11 cellular contexts compared by ENCODE assay signal in the genomic region with DNA sequence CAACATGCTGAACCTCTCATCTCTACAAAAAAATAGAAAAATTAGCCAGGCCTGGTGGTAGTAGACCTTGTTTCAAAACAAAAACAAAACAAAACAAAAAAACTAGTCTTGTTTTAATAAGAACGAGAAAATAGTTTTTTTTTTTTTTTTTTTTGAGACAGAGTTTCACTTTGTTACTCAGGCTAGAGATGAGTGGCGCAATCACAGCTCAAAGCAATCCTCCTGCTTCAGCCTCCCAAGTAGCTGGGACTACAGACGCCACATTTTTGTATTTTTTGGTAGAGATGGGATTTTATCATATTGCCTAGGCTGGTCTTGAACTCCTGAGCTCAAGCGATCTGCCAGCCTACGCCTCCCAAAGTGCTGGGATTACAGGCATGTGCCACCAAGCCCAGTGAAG.
"Had no signal": no experiment of that assay in that cellular context is flagged by ENCODE, and none has a peak within 500 bp of the region (broad histone marks: within the 10 kb centered on the region; RNA-seq: fewer than 3 reads in every experiment).

No MANE protein-coding gene starts in this region.

- H3K27me3 Mint-ChIP-seq: effector memory CD8-positive, alpha-beta T cell; stimulated activated naive B cell treated with anti-CD40 and anti-IgM and Interleukin-4, amounts not matched to agents 10 μg/mL and 1 μg/mL and 100 μg/mL, for 72 hours had no signal

- H3K4me3 ChIP-seq: adrenal gland, lower lobe of right lung, upper lobe of left lung had no signal

- H3K27ac Mint-ChIP-seq: activated T-helper 2 cell treated with anti-CD3 and anti-CD28 coated beads, Interferon-gamma antibody, Interleukin-2, Interleukin-4, amounts not matched to agents 10 μg/mL and 5 μg/mL and 100 μg/mL, durations not matched to agents 14 hours and 24 hours and 36 hours; effector memory CD8-positive, alpha-beta T cell had no signal

- H3K9me3 ChIP-seq: adrenal gland, lower lobe of right lung, upper lobe of left lung had no signal

- H3K27ac ChIP-seq: adrenal gland, lower lobe of right lung, upper lobe of left lung had no signal

- DNase-seq: activated CD8-positive, alpha-beta memory T cell treated with anti-CD3 and anti-CD28 coated beads for 24 hours; activated naive CD4-positive, alpha-beta T cell treated with anti-CD3 and anti-CD28 coated beads, Interleukin-2, amount 50 U/mL, for 16 hours; adrenal gland; central memory CD4-positive, alpha-beta T cell; effector memory CD8-positive, alpha-beta T cell; hypothalamus; lower lobe of right lung; midbrain; stimulated activated naive B cell treated with anti-CD40 and anti-IgM and Interleukin-4, amounts not matched to agents 10 μg/mL and 1 μg/mL and 100 μg/mL, for 72 hours; upper lobe of left lung had no signal

- H3K27me3 ChIP-seq: adrenal gland, upper lobe of left lung had no signal

- H3K4me3 Mint-ChIP-seq: effector memory CD8-positive, alpha-beta T cell; stimulated activated naive B cell treated with anti-CD40 and anti-IgM and Interleukin-4, amounts not matched to agents 10 μg/mL and 1 μg/mL and 100 μg/mL, for 72 hours had no signal

- ATAC-seq: effector memory CD8-positive, alpha-beta T cell; lower lobe of right lung; stimulated activated naive B cell treated with anti-CD40 and anti-IgM and Interleukin-4, amounts not matched to agents 10 μg/mL and 1 μg/mL and 100 μg/mL, for 72 hours had no signal

- H3K9me3 Mint-ChIP-seq: activated T-helper 2 cell treated with anti-CD3 and anti-CD28 coated beads, Interferon-gamma antibody, Interleukin-2, Interleukin-4, amounts not matched to agents 10 μg/mL and 5 μg/mL and 100 μg/mL, durations not matched to agents 14 hours and 24 hours and 36 hours; effector memory CD8-positive, alpha-beta T cell; stimulated activated naive B cell treated with anti-CD40 and anti-IgM and Interleukin-4, amounts not matched to agents 10 μg/mL and 1 μg/mL and 100 μg/mL, for 72 hours had no signal

- H3K4me1 ChIP-seq: lower lobe of right lung had no signal
